8 cellular contexts compared by ENCODE assay signal in genomic region chr1:2555634-2556276, GRCh38. TPM values are rescaled to one million over a fixed set of nuclear protein-coding genes. Genes with fewer than 3 reads are reported as not detected.
DNase-seq lines count a peak whose midpoint lies in the region; ATAC-seq and TF ChIP-seq lines count a peak whose summit lies in the region.

No MANE protein-coding gene starts in this region.

- no peak for TF ChIP-seq CTCF in psoas muscle (IDR thresholded peaks at IDR 0.05)

- intact Hi-C loops in psoas muscle (cut with DNase I) = no loop called here

- peak overlapping the region; percentile 98 for H3K27ac Mint-ChIP-seq in activated T-cell treated with anti-CD3 and anti-CD28 coated beads, Interleukin-2, amount 50 U/mL, for 24 hours

- H3K27ac ChIP-seq in psoas muscle = peak overlapping the region; percentile 74

- peak overlapping the region; percentile 99 for H3K4me3 Mint-ChIP-seq in activated T-cell treated with anti-CD3 and anti-CD28 coated beads, Interleukin-2, amount 50 U/mL, for 24 hours

- peak overlapping the region; percentile 76 for H3K4me3 ChIP-seq in psoas muscle

- ATAC-seq in GM21619 (IDR thresholded peaks at IDR 0.05; ENCODE audit: unreplicated experiment) = peak; percentile 36
- ATAC-seq in psoas muscle = peak; percentile 33 to 74 (median 58)
- ATAC-seq in GM18520 (IDR thresholded peaks at IDR 0.05; ENCODE audit: unreplicated experiment) = no peak

- WGBS in psoas muscle, 3 donors = 7 to 20% (median 16%) methylated on average over 20 to 26 of the region's 26 CpGs

- H3K36me3 ChIP-seq in psoas muscle (ENCODE audit: insufficient read depth in 1 of 2, low read depth in 1 of 2) = no peaks in the 10 kb centered on the region

- no peaks in the 10 kb centered on the region for H3K4me1 ChIP-seq in psoas muscle

- DNase-seq in DMS153 (lab: John Stamatoyannopoulos, UW) = peak; percentile 64
- peak; percentile 31 for DNase-seq in NCI-H2196 treated with DMSO at 0.1 percent for 48 hours (lab: John Stamatoyannopoulos, UW; ENCODE audit: unreplicated experiment)
- DNase-seq in activated T-cell treated with anti-CD3 and anti-CD28 coated beads, Interleukin-2, amount 50 U/mL, for 24 hours = peak; percentile 84
- peak; percentile 39 for DNase-seq in fibroblast of peridontal ligament (ENCODE audit: extremely low read depth)
- peak; percentile 82 to 87 for DNase-seq in psoas muscle
- DNase-seq in SHP77 (lab: John Stamatoyannopoulos, UW) = no peak

- peaks cover 49% of the 10 kb centered on the region for H3K4me1 Mint-ChIP-seq in activated T-cell treated with anti-CD3 and anti-CD28 coated beads, Interleukin-2, amount 50 U/mL, for 24 hours (ENCODE audit: low read depth)

- H3K9me3 ChIP-seq in psoas muscle = no peaks in the 10 kb centered on the region

- peaks cover 45% of the 10 kb centered on the region for H3K36me3 Mint-ChIP-seq in activated T-cell treated with anti-CD3 and anti-CD28 coated beads, Interleukin-2, amount 50 U/mL, for 24 hours (ENCODE audit: low read depth)

- no peaks in the 10 kb centered on the region for H3K9me3 Mint-ChIP-seq in activated T-cell treated with anti-CD3 and anti-CD28 coated beads, Interleukin-2, amount 50 U/mL, for 24 hours

- H3K27me3 ChIP-seq in psoas muscle (ENCODE audit: insufficient read depth in 3 of 3, low read length in 2 of 3) = peaks cover 0 to 7% (median 3%) of the 10 kb centered on the region in 3 donors

- no peaks in the 10 kb centered on the region for H3K27me3 Mint-ChIP-seq in activated T-cell treated with anti-CD3 and anti-CD28 coated beads, Interleukin-2, amount 50 U/mL, for 24 hours

RNA-seq across cellular contexts. Expression of gene TNFRSF14, which starts 0.4 kb away (rescaled TPM):
- 10 to 100 TPM in 2 of 4 donors, 1 to 10 TPM in 2; 6.2 to 10.6 (median 8.9) TPM for total RNA-seq in psoas muscle
- polyA plus RNA-seq in psoas muscle = 10 to 100 TPM in 1 of 3 donors, 1 to 10 TPM in 2; 6.6 to 10.8 (median 8.2) TPM

RNA-seq across cellular contexts. Expression of gene HES5, which starts 25.7 kb away (rescaled TPM):
- total RNA-seq in psoas muscle = under 1 TPM; 0.18 to 0.77 (median 0.45) TPM
- polyA plus RNA-seq in psoas muscle = under 1 TPM in 2 of 3 donors, not detected in 1; 0.13 to 0.14 TPM

RNA-seq across cellular contexts. Expression of gene PANK4, which starts 29.4 kb away (rescaled TPM):
- total RNA-seq in psoas muscle = 10 to 100 TPM; 29.0 to 45.1 (median 35.3) TPM
- polyA plus RNA-seq in psoas muscle = 10 to 100 TPM; 30.3 to 32.4 (median 31.9) TPM

RNA-seq across cellular contexts. Expression of gene PRXL2B, which starts 30.8 kb away (rescaled TPM):
- 1 to 10 TPM in 3 of 4 donors, under 1 TPM in 1; 0.97 to 3.9 (median 3.1) TPM for total RNA-seq in psoas muscle
- 1 to 10 TPM; 1.8 to 3.0 (median 2.6) TPM for polyA plus RNA-seq in psoas muscle

Comparison
In these comparisons a context has a peak if more than half of its experiments do, and no peak if none do; other contexts are left out.
1. DNase-seq: peak in DMS153 (single experiment), NCI-H2196 treated with DMSO at 0.1 percent for 48 hours (single experiment), activated T-cell treated with anti-CD3 and anti-CD28 coated beads, Interleukin-2, amount 50 U/mL, for 24 hours (single experiment), fibroblast of peridontal ligament (single experiment) and psoas muscle (2 of 2); none in SHP77 (0 of 2).